In the genomic region with DNA sequence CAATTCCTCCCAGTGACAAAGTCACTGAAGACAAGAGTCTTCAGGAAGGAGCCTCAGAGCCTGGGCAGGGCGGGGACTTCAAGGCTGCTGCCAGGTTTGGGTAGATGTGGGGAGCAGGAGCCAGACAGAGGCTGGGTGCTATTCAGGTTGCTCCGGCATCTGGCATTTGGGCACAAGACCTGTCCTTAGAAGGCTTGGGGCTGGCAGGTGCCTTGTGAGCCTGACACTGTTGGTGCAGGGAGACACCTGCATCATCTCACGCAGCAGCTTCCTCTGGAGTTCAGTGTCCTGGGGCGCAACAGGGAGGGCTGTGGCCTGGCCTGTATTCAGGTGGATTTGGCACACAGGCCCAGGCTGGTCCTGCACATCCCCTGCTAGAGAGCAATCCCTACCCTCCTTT, we compare ENCODE assay signal across 12 cellular contexts.
A peak's percentile ranks its signal among the peaks of the same experiment; 100 is the strongest.
DNase-seq lines count a peak whose midpoint lies in the region; ATAC-seq, FAIRE-seq and TF ChIP-seq lines count a peak whose summit lies in the region.
"Had no signal": no experiment of that assay in that cellular context is flagged by ENCODE, and none has a peak within 500 bp of the region (broad histone marks: within the 10 kb centered on the region; RNA-seq: fewer than 3 reads in every experiment).

No MANE protein-coding gene starts in this region.

- H3K27ac ChIP-seq in A549 (peak overlapping the region in 1 of 2 experiments; percentile 74; a peak in 3 of 6 replicates), PC-9 (peak overlapping the region; percentile 60), esophagus muscularis mucosa (replicated peaks in 1 of 4) (peak overlapping the region; percentile 46 to 67 (median 52)), parathyroid adenoma (peak overlapping the region; percentile 46)

- H3K4me2 ChIP-seq in A549 (peak overlapping the region; percentile 46; the same call in 1 of the 3 replicates), PC-9 (peak overlapping the region; percentile 17; the same call in 1 of the 2 replicates), parathyroid adenoma (ENCODE audit: low read length) (no peak overlapping the region)

- intact Hi-C loops in PC-9 (cut with micrococcal nuclease; ENCODE audit: unreplicated experiment) (no loop called here), esophagus muscularis mucosa (cut with DNase I) (no loop called here)

- no peak for TF ChIP-seq EP300 in A549 (IDR thresholded peaks at IDR 0.05)
- no peak for TF ChIP-seq EP300 in esophagus muscularis mucosa (IDR thresholded peaks at IDR 0.05)

- WGBS in A549 (ENCODE audit: missing lambda C conversion rate), result 89% methylated on average over 4 of the region's 4 CpGs
- WGBS in esophagus muscularis mucosa, result 69% methylated on average over 4 of the region's 4 CpGs

- no peak overlapping the region for H3K27ac Mint-ChIP-seq in progenitor cell of endocrine pancreas

- no peak overlapping the region for H3K4me3 Mint-ChIP-seq in progenitor cell of endocrine pancreas (ENCODE audit: low read depth)

- no peak for DNase-seq in A549 (ENCODE audit: low read depth in 1 of 2, low spot score in 1 of 2)
- no peak for DNase-seq in PC-9
- no peak for DNase-seq in esophagus muscularis mucosa (ENCODE audit: extremely low spot score)
- no peak for DNase-seq in midbrain (lab: John Stamatoyannopoulos, UW)
- DNase-seq in stimulated activated CD4-positive, alpha-beta T cell treated with anti-CD3 and anti-CD28 coated beads, Interleukin-2, amount 100 ng/mL, for 24 hours, result no peak
- no peak for DNase-seq in progenitor cell of endocrine pancreas (ENCODE audit: low spot score, unreplicated experiment)

- no peak for TF ChIP-seq POLR2A in A549 (IDR thresholded peaks at IDR 0.05; ENCODE audit: low read length)
- TF ChIP-seq POLR2A in esophagus muscularis mucosa (IDR thresholded peaks at IDR 0.05; ENCODE audit: low read depth), result no peak

- peaks cover 86% of the 10 kb centered on the region for H3F3A ChIP-seq in PC-9 (ENCODE audit: insufficient read depth, low read depth)

- H3K36me3 ChIP-seq in PC-9 (ENCODE audit: low read depth) (peaks cover 36% of the 10 kb centered on the region), esophagus muscularis mucosa (peaks cover 0 to 5% (median 0%) of the 10 kb centered on the region in 4 donors), parathyroid adenoma (ENCODE audit: control insufficient read depth, insufficient read depth, low read length) (no peaks in the 10 kb centered on the region)
- H3K36me3 ChIP-seq: right lobe of liver had no signal

- ATAC-seq in A549, result no peak
- no peak for ATAC-seq in GM19455 (IDR thresholded peaks at IDR 0.05; ENCODE audit: unreplicated experiment)

- BruUV-seq in PC-9 (replicated peaks; lab: Mats Ljungman, UMichigan), result no TSS peak

- POLR2A ChIA-PET in A549 (lab: Yijun Ruan, JAX), result no interaction called here
- POLR2A ChIA-PET in PC-9 (lab: Charles Lee; ENCODE audit: unreplicated experiment), result no interaction called here

- TF ChIP-seq CTCF in A549 (IDR thresholded peaks at IDR 0.05), result no peak
- no peak for TF ChIP-seq CTCF in PC-9 (conservative IDR thresholded peaks at IDR 0.05)
- TF ChIP-seq CTCF in esophagus muscularis mucosa (IDR thresholded peaks at IDR 0.05), result no peak
- no peak for TF ChIP-seq CTCF in parathyroid adenoma (IDR thresholded peaks at IDR 0.05)
- no peak for TF ChIP-seq CTCF in progenitor cell of endocrine pancreas (IDR thresholded peaks at IDR 0.05; ENCODE audit: unreplicated experiment)

- H3K4me3 ChIP-seq in A549, result no peak overlapping the region
- no peak overlapping the region for H3K4me3 ChIP-seq in PC-9
- H3K4me3 ChIP-seq in esophagus muscularis mucosa, result no peak overlapping the region
- no peak overlapping the region for H3K4me3 ChIP-seq in parathyroid adenoma (ENCODE audit: low read depth, low read length)
- H3K4me3 ChIP-seq: lung, right lobe of liver had no signal

- no peak for TF ChIP-seq RAD21 in A549 (conservative IDR thresholded peaks at IDR 0.05 in 1 of 2, IDR thresholded peaks at IDR 0.05 in 1 of 2)

- no peak overlapping the region for H3K9ac ChIP-seq in parathyroid adenoma

- H3K9me3 Mint-ChIP-seq in progenitor cell of endocrine pancreas (ENCODE audit: low read depth), result no peaks in the 10 kb centered on the region

- H3K27me3 ChIP-seq in PC-9 (ENCODE audit: insufficient read depth, low read depth), result no peaks in the 10 kb centered on the region
- no peaks in the 10 kb centered on the region for H3K27me3 ChIP-seq in esophagus muscularis mucosa
- no peaks in the 10 kb centered on the region for H3K27me3 ChIP-seq in parathyroid adenoma (ENCODE audit: control insufficient read depth, insufficient read depth, low read length)
- H3K27me3 ChIP-seq: right lobe of liver had no signal

- H3K79me2 ChIP-seq in PC-9 (ENCODE audit: low read depth) (peaks cover 100% of the 10 kb centered on the region), parathyroid adenoma (peaks cover 89% of the 10 kb centered on the region)

- H3K4me1 Mint-ChIP-seq in progenitor cell of endocrine pancreas (ENCODE audit: low read depth), result peaks cover 24% of the 10 kb centered on the region

- peaks cover 74% of the 10 kb centered on the region for H3K4me1 ChIP-seq in A549
- peaks cover 52% of the 10 kb centered on the region for H3K4me1 ChIP-seq in PC-9 (replicated peaks; ENCODE audit: insufficient read depth)
- peaks cover 68 to 96% (median 91%) of the 10 kb centered on the region in 4 donors for H3K4me1 ChIP-seq in esophagus muscularis mucosa
- H3K4me1 ChIP-seq in parathyroid adenoma, result peaks cover 14% of the 10 kb centered on the region

- peaks cover 99% of the 10 kb centered on the region for H4K20me1 ChIP-seq in PC-9 (ENCODE audit: insufficient read depth)

- H3K9me2 ChIP-seq in PC-9 (ENCODE audit: insufficient read depth), result no peaks in the 10 kb centered on the region

- H3K9me3 ChIP-seq in A549 (no peaks in the 10 kb centered on the region), PC-9 (ENCODE audit: insufficient read depth, low read depth) (no peaks in the 10 kb centered on the region), esophagus muscularis mucosa (no peaks in the 10 kb centered on the region), parathyroid adenoma (ENCODE audit: control insufficient read depth, low read length) (no peaks in the 10 kb centered on the region)
- H3K9me3 ChIP-seq: right lobe of liver had no signal

- H2AFZ ChIP-seq in PC-9 (no peak overlapping the region), parathyroid adenoma (no peak overlapping the region)

- no peak for FAIRE-seq in A549 (lab: Jason Lieb, UNC)
- FAIRE-seq: frontal cortex, TTC549 had no signal

- CTCF ChIA-PET in A549 (lab: Yijun Ruan, JAX) (interaction anchor here (0.7 to 1.7 kb wide), 3 partner anchors 15 to 109 kb away, joined by 3 to 6 read pairs (median 3); no protein-coding TSS in a partner anchor), PC-9 (lab: Charles Lee) (interaction anchor here (0.9 kb wide), 1 partner anchor 13 kb away, joined by 4 read pairs; no protein-coding TSS in a partner anchor)

- H3K36me3 Mint-ChIP-seq in progenitor cell of endocrine pancreas (ENCODE audit: insufficient read depth), result no peaks in the 10 kb centered on the region

- no peaks in the 10 kb centered on the region for H3K27me3 Mint-ChIP-seq in progenitor cell of endocrine pancreas

TF ChIP-seq in A549, 52 proteins besides CTCF, POLR2A, EP300 and RAD21:
- TF ChIP-seq ZSCAN20 (CRISPR knock-in tag; IDR thresholded peaks at IDR 0.05) (no peak), NR3C1 (IDR thresholded peaks at IDR 0.05) (no peak), ESRRA (IDR thresholded peaks at IDR 0.05; ENCODE audit: borderline replicate concordance, low read length) (no peak)
- TF ChIP-seq, protein P1, sequence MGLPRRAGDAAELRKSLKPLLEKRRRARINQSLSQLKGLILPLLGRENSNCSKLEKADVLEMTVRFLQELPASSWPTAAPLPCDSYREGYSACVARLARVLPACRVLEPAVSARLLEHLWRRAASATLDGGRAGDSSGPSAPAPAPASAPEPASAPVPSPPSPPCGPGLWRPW (IDR thresholded peaks at IDR 0.05), result no peak
TF ChIP-seq in A549: peak in this region for 0.
